8 cellular contexts compared by ENCODE assay signal in the genomic region with DNA sequence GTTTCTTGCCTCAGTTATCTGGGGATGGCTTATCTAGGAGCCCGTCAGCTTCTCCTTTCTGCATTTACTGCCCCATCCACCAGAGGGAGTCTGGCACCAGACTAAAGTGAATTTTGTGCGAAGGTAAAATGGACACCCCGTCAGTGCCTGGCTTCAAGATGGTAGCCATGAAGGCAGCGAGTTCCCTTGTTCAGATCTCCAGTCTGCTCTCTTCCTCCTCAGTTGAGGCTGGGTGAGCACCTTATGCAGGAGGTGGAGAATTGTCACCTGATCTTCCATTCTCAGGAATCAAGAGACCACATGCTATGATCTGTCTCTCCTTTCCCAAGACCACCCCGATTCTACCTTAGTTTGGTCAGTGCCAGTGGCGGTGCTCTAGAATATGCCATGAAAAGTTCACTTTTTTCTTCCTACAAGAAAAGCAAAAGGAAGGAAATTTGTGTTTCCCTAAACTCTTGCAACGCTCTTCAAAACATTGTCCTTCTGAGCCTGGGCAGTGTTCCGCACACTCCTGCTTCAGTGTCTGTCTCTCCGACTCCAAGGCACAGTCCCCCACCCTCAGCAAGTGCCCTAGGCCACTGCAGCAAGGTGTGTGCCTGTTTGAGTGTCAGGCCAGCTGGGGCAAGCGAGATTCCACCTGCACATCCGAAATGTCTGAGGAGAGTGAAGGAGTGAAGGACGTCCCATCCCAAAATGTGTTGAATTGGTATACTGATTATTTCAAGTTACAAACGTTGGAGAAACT.
DNase-seq lines count a peak whose midpoint lies in the region; ATAC-seq and TF ChIP-seq lines count a peak whose summit lies in the region.

No MANE protein-coding gene starts in this region.

- intact Hi-C loops in lower leg skin (cut with DNase I; ENCODE audit: low total_unique reads): no loop called here

- no peak overlapping the region for H3K4me2 ChIP-seq in hepatocyte

- no peaks in the 10 kb centered on the region for H3K36me3 ChIP-seq in hepatocyte (replicated peaks; ENCODE audit: insufficient read depth, low read depth)

- H2AFZ ChIP-seq in hepatocyte: no peak overlapping the region

- DNase-seq in AG04449 (ENCODE audit: low read depth, low spot score) (no peak), NCI-H82 (lab: John Stamatoyannopoulos, UW) (peak; percentile 83), hepatocyte (ENCODE audit: low spot score) (peak; percentile 10), lower leg skin (ENCODE audit: low spot score in 2 of 2) (no peak)
- DNase-seq in activated T-cell treated with anti-CD3 and anti-CD28 coated beads, Interleukin-2, amount 50 U/mL, for 1 hour: peak; percentile 24
- peak; percentile 1 for DNase-seq in stimulated activated CD8-positive, alpha-beta memory T cell treated with anti-CD3 and anti-CD28 coated beads, Interleukin-7, amount 100 ng/mL, for 24 hours (ENCODE audit: low read depth)

- H3K9me2 ChIP-seq in hepatocyte (replicated peaks; ENCODE audit: insufficient read depth): no peaks in the 10 kb centered on the region

- H3K79me2 ChIP-seq in hepatocyte: no peaks in the 10 kb centered on the region

- H3K27me3 ChIP-seq in hepatocyte: no peaks in the 10 kb centered on the region

- H3K4me1 ChIP-seq in hepatocyte (ENCODE audit: insufficient read depth): no peaks in the 10 kb centered on the region

- POLR2A ChIA-PET in AG04449 (lab: Yijun Ruan, JAX): no interaction called here

- no peak for TF ChIP-seq POLR2A in lower leg skin (IDR thresholded peaks at IDR 0.05)

- H3K4me3 ChIP-seq in AG04449 (ENCODE audit: low read depth, low read length) (no peak overlapping the region), GM12875 (ENCODE audit: low read depth, low read length) (no peak overlapping the region), hepatocyte (no peak overlapping the region), lower leg skin (ENCODE audit: low read depth, poor library complexity, severe bottlenecking) (no peak overlapping the region)

- no peak overlapping the region for H3K27ac ChIP-seq in hepatocyte

- CTCF ChIA-PET in AG04449 (lab: Yijun Ruan, JAX): interaction anchor here (0.7 kb wide), 2 partner anchors 11 to 236 kb away, joined by 3 read pairs; no protein-coding TSS in a partner anchor

- H3K9me3 ChIP-seq in hepatocyte (ENCODE audit: low read depth): no peaks in the 10 kb centered on the region

- TF ChIP-seq CTCF in AG04449 (IDR thresholded peaks at IDR 0.05; ENCODE audit: insufficient read depth, low read length, missing control alignments) (peak; percentile 36), GM12875 (IDR thresholded peaks at IDR 0.05; ENCODE audit: borderline replicate concordance, insufficient read depth, low read depth, low read length) (peak; percentile 80), hepatocyte (IDR thresholded peaks at IDR 0.05; ENCODE audit: poor library complexity) (peak; percentile 39), lower leg skin (IDR thresholded peaks at IDR 0.05) (no peak)

- 86% methylated on average over 13 of the region's 13 CpGs for WGBS in hepatocyte (ENCODE audit: low lambda C conversion rate, missing lambda C conversion rate)
- WGBS in lower leg skin, 2 donors: 79 to 88% methylated on average over 13 of the region's 13 CpGs

- peak; percentile 75 for ATAC-seq in HG03066 (IDR thresholded peaks at IDR 0.05; ENCODE audit: low read depth, unreplicated experiment)

- H4K20me1 ChIP-seq in hepatocyte (ENCODE audit: insufficient read depth, poor library complexity, severe bottlenecking): no peaks in the 10 kb centered on the region

Comparison
In these comparisons a context has a peak if more than half of its experiments do, and no peak if none do; other contexts are left out.
1. DNase-seq: peak in NCI-H82 (single experiment), activated T-cell treated with anti-CD3 and anti-CD28 coated beads, Interleukin-2, amount 50 U/mL, for 1 hour (single experiment), hepatocyte (single experiment) and stimulated activated CD8-positive, alpha-beta memory T cell treated with anti-CD3 and anti-CD28 coated beads, Interleukin-7, amount 100 ng/mL, for 24 hours (single experiment); none in AG04449 (single experiment) and lower leg skin (0 of 2).
2. CTCF ChIP-seq: peak in AG04449 (single experiment), GM12875 (single experiment) and hepatocyte (single experiment); none in lower leg skin (0 of 3).